1 cellular context compared by ENCODE assay signal in the genomic region with DNA sequence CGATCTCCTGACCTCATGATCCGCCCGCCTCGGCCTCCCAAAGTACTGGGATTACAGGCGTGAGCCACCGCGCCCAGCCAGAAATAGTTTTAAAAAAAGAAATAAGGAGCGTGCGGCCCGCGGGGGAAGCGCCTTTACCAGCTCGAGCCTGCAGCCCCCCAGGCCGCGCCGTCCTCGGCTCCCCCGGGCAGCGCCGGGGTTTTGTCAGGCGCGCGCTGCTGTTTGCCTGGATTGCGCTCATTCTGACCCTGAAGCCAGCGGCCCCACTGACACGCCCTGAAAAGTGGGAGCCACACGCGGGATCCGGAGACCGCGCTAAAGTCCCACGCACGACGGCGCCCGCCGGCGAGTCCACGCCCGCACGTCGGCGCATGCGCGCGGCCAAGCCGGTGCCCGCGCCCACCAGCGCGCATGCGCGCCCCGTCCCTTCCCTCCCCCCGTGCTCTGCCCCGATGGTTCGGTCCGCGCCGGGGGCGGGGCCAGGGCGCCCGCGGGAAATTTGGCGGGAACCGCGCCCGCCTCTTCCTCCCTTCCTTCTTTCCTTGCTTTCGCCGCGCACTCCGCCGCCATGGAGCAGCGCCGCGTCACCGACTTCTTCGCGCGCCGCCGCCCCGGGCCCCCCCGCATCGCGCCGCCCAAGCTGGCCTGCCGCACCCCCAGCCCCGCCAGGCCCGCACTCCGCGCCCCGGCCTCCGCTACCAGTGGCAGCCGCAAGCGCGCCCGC.
TF ChIP-seq lines count a peak whose summit lies in the region.

A gene (plus strand): TSS at position 526 of the 724 bp plus-strand sequence. CDS start 43 bp downstream, at position 569.

TF ChIP-seq in HepG2, 621 proteins besides CTCF, POLR2A, EP300 and RAD21 (continued from another document and continues in another):
- TF ChIP-seq, protein P1, sequence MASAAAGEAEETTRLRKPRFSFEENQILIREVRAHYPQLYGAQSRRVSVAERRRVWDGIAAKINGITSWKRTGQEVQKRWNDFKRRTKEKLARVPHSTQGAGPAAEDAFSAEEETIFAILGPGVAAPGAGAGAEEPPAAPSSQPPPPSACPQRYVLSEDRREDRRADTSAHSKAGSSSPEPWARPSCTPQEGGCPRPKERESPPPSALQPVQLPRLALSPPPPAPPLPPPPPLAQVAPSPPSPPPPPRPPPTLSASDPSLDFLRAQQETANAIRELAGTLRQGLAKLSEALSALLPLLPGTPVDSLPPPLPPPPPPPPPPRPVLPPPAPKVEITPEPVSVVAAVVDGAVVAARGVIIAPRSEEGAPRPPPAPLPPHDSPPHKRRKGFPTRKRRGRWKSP (CRISPR knock-in tag; IDR thresholded peaks at IDR 0.05), result peak; percentile 69
- peak; percentile 59 for TF ChIP-seq TAF1 (CRISPR knock-in tag; IDR thresholded peaks at IDR 0.05)
- 0 out of 2 replicates have a peak, but pooled peaks have one; percentile 67 for TF ChIP-seq MZF1 (CRISPR knock-in tag; IDR thresholded peaks at IDR 0.05; ENCODE audit: borderline replicate concordance)
- peak; percentile 68 for TF ChIP-seq PHF20 (CRISPR knock-in tag; IDR thresholded peaks at IDR 0.05)
- peak; percentile 50 for TF ChIP-seq SAFB2 (CRISPR knock-in tag; IDR thresholded peaks at IDR 0.05; ENCODE audit: borderline replicate concordance, low read depth)
- TF ChIP-seq, protein P2, sequence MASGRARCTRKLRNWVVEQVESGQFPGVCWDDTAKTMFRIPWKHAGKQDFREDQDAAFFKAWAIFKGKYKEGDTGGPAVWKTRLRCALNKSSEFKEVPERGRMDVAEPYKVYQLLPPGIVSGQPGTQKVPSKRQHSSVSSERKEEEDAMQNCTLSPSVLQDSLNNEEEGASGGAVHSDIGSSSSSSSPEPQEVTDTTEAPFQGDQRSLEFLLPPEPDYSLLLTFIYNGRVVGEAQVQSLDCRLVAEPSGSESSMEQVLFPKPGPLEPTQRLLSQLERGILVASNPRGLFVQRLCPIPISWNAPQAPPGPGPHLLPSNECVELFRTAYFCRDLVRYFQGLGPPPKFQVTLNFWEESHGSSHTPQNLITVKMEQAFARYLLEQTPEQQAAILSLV (CRISPR knock-in tag; IDR thresholded peaks at IDR 0.05; ENCODE audit: borderline replicate concordance), result peak; percentile 67; the same call in 1 of the 2 replicates
- TF ChIP-seq ZNF124 (CRISPR knock-in tag; IDR thresholded peaks at IDR 0.05), result peak; percentile 76; the same call in 1 of the 2 replicates
- TF ChIP-seq, protein P3, sequence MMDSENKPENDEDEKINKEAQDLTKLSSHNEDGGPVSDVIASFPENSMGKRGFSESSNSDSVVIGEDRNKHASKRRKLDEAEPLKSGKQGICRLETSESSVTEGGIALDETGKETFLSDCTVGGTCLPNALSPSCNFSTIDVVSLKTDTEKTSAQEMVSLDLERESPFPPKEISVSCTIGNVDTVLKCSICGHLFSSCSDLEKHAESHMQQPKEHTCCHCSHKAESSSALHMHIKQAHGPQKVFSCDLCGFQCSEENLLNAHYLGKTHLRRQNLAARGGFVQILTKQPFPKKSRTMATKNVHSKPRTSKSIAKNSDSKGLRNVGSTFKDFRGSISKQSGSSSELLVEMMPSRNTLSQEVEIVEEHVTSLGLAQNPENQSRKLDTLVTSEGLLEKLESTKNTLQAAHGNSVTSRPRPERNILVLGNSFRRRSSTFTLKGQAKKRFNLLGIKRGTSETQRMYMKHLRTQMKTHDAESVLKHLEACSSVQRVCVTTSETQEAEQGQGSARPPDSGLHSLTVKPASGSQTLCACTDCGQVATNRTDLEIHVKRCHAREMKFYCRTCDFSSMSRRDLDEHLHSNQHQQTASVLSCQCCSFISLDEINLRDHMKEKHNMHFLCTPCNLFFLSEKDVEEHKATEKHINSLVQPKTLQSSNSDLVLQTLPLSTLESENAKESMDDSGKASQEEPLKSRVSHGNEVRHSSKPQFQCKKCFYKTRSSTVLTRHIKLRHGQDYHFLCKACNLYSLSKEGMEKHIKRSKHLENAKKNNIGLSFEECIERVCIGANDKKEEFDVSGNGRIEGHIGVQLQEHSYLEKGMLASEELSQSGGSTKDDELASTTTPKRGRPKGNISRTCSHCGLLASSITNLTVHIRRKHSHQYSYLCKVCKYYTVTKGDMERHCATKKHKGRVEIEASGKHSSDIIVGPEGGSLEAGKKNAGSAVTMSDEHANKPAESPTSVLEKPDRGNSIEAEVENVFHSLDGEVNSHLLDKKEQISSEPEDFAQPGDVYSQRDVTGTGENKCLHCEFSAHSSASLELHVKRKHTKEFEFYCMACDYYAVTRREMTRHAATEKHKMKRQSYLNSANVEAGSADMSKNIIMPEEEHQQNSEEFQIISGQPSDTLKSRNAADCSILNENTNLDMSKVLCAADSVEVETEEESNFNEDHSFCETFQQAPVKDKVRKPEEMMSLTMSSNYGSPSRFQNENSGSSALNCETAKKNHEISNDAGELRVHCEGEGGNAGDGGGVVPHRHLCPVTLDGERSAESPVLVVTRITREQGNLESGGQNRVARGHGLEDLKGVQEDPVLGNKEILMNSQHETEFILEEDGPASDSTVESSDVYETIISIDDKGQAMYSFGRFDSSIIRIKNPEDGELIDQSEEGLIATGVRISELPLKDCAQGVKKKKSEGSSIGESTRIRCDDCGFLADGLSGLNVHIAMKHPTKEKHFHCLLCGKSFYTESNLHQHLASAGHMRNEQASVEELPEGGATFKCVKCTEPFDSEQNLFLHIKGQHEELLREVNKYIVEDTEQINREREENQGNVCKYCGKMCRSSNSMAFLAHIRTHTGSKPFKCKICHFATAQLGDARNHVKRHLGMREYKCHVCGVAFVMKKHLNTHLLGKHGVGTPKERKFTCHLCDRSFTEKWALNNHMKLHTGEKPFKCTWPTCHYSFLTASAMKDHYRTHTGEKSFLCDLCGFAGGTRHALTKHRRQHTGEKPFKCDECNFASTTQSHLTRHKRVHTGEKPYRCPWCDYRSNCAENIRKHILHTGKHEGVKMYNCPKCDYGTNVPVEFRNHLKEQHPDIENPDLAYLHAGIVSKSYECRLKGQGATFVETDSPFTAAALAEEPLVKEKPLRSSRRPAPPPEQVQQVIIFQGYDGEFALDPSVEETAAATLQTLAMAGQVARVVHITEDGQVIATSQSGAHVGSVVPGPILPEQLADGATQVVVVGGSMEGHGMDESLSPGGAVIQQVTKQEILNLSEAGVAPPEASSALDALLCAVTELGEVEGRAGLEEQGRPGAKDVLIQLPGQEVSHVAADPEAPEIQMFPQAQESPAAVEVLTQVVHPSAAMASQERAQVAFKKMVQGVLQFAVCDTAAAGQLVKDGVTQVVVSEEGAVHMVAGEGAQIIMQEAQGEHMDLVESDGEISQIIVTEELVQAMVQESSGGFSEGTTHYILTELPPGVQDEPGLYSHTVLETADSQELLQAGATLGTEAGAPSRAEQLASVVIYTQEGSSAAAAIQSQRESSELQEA (CRISPR knock-in tag; IDR thresholded peaks at IDR 0.05; ENCODE audit: not compliant biosample characterization), result peak; percentile 73
- peak; percentile 78; the same call in 1 of the 2 replicates for TF ChIP-seq PRMT3 (CRISPR knock-in tag; IDR thresholded peaks at IDR 0.05; ENCODE audit: borderline replicate concordance, low read depth)
- TF ChIP-seq, protein P4, sequence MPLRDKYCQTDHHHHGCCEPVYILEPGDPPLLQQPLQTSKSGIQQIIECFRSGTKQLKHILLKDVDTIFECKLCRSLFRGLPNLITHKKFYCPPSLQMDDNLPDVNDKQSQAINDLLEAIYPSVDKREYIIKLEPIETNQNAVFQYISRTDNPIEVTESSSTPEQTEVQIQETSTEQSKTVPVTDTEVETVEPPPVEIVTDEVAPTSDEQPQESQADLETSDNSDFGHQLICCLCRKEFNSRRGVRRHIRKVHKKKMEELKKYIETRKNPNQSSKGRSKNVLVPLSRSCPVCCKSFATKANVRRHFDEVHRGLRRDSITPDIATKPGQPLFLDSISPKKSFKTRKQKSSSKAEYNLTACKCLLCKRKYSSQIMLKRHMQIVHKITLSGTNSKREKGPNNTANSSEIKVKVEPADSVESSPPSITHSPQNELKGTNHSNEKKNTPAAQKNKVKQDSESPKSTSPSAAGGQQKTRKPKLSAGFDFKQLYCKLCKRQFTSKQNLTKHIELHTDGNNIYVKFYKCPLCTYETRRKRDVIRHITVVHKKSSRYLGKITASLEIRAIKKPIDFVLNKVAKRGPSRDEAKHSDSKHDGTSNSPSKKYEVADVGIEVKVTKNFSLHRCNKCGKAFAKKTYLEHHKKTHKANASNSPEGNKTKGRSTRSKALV (CRISPR knock-in tag; IDR thresholded peaks at IDR 0.05), result 0 out of 2 replicates have a peak, but pooled peaks have one; percentile 66
- TF ChIP-seq, protein P5, sequence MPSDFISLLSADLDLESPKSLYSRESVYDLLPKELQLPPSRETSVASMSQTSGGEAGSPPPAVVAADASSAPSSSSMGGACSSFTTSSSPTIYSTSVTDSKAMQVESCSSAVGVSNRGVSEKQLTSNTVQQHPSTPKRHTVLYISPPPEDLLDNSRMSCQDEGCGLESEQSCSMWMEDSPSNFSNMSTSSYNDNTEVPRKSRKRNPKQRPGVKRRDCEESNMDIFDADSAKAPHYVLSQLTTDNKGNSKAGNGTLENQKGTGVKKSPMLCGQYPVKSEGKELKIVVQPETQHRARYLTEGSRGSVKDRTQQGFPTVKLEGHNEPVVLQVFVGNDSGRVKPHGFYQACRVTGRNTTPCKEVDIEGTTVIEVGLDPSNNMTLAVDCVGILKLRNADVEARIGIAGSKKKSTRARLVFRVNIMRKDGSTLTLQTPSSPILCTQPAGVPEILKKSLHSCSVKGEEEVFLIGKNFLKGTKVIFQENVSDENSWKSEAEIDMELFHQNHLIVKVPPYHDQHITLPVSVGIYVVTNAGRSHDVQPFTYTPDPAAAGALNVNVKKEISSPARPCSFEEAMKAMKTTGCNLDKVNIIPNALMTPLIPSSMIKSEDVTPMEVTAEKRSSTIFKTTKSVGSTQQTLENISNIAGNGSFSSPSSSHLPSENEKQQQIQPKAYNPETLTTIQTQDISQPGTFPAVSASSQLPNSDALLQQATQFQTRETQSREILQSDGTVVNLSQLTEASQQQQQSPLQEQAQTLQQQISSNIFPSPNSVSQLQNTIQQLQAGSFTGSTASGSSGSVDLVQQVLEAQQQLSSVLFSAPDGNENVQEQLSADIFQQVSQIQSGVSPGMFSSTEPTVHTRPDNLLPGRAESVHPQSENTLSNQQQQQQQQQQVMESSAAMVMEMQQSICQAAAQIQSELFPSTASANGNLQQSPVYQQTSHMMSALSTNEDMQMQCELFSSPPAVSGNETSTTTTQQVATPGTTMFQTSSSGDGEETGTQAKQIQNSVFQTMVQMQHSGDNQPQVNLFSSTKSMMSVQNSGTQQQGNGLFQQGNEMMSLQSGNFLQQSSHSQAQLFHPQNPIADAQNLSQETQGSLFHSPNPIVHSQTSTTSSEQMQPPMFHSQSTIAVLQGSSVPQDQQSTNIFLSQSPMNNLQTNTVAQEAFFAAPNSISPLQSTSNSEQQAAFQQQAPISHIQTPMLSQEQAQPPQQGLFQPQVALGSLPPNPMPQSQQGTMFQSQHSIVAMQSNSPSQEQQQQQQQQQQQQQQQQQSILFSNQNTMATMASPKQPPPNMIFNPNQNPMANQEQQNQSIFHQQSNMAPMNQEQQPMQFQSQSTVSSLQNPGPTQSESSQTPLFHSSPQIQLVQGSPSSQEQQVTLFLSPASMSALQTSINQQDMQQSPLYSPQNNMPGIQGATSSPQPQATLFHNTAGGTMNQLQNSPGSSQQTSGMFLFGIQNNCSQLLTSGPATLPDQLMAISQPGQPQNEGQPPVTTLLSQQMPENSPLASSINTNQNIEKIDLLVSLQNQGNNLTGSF (CRISPR knock-in tag; IDR thresholded peaks at IDR 0.05), result peak; percentile 89
- TF ChIP-seq SIN3A (IDR thresholded peaks at IDR 0.05; ENCODE audit: borderline replicate concordance, low read depth, low read length), result peak; percentile 98
- TF ChIP-seq, protein P6, sequence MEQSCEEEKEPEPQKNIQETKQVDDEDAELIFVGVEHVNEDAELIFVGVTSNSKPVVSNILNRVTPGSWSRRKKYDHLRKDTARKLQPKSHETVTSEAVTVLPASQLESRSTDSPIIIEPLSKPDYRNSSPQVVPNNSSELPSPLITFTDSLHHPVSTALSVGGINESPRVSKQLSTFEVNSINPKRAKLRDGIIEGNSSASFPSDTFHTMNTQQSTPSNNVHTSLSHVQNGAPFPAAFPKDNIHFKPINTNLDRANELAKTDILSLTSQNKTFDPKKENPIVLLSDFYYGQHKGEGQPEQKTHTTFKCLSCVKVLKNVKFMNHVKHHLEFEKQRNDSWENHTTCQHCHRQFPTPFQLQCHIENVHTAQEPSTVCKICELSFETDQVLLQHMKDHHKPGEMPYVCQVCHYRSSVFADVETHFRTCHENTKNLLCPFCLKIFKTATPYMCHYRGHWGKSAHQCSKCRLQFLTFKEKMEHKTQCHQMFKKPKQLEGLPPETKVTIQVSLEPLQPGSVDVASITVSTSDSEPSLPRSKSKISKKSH (CRISPR knock-in tag; IDR thresholded peaks at IDR 0.05; ENCODE audit: borderline replicate concordance), result peak; percentile 78; the same call in 1 of the 2 replicates
- peak; percentile 85 for TF ChIP-seq ZSCAN25 (CRISPR knock-in tag; IDR thresholded peaks at IDR 0.05)
- no peak for TF ChIP-seq NCOA1 (CRISPR knock-in tag; IDR thresholded peaks at IDR 0.05)
- TF ChIP-seq POLR2AphosphoS2 (IDR thresholded peaks at IDR 0.05; ENCODE audit: low read depth, low read length), result no peak
- TF ChIP-seq GTF3A (CRISPR knock-in tag; conservative IDR thresholded peaks at IDR 0.05), result peak; percentile 90; the same call in 1 of the 2 replicates
- no peak for TF ChIP-seq KDM1A (CRISPR knock-in tag; IDR thresholded peaks at IDR 0.05)
- TF ChIP-seq, protein P7, sequence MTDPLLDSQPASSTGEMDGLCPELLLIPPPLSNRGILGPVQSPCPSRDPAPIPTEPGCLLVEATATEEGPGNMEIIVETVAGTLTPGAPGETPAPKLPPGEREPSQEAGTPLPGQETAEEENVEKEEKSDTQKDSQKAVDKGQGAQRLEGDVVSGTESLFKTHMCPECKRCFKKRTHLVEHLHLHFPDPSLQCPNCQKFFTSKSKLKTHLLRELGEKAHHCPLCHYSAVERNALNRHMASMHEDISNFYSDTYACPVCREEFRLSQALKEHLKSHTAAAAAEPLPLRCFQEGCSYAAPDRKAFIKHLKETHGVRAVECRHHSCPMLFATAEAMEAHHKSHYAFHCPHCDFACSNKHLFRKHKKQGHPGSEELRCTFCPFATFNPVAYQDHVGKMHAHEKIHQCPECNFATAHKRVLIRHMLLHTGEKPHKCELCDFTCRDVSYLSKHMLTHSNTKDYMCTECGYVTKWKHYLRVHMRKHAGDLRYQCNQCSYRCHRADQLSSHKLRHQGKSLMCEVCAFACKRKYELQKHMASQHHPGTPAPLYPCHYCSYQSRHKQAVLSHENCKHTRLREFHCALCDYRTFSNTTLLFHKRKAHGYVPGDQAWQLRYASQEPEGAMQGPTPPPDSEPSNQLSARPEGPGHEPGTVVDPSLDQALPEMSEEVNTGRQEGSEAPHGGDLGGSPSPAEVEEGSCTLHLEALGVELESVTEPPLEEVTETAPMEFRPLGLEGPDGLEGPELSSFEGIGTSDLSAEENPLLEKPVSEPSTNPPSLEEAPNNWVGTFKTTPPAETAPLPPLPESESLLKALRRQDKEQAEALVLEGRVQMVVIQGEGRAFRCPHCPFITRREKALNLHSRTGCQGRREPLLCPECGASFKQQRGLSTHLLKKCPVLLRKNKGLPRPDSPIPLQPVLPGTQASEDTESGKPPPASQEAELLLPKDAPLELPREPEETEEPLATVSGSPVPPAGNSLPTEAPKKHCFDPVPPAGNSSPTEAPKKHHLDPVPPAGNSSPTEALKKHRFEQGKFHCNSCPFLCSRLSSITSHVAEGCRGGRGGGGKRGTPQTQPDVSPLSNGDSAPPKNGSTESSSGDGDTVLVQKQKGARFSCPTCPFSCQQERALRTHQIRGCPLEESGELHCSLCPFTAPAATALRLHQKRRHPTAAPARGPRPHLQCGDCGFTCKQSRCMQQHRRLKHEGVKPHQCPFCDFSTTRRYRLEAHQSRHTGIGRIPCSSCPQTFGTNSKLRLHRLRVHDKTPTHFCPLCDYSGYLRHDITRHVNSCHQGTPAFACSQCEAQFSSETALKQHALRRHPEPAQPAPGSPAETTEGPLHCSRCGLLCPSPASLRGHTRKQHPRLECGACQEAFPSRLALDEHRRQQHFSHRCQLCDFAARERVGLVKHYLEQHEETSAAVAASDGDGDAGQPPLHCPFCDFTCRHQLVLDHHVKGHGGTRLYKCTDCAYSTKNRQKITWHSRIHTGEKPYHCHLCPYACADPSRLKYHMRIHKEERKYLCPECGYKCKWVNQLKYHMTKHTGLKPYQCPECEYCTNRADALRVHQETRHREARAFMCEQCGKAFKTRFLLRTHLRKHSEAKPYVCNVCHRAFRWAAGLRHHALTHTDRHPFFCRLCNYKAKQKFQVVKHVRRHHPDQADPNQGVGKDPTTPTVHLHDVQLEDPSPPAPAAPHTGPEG (CRISPR knock-in tag; IDR thresholded peaks at IDR 0.05), result peak; percentile 47
